In genomic region chr7:137130751-137131158, GRCh38 we compare ENCODE assay signal across 19 cellular contexts.
DNase-seq lines count a peak whose midpoint lies in the region; ATAC-seq, FAIRE-seq and TF ChIP-seq lines count a peak whose summit lies in the region.
"Had no signal": no experiment of that assay in that cellular context is flagged by ENCODE, and none has a peak within 500 bp of the region (broad histone marks: within the 10 kb centered on the region; RNA-seq: fewer than 3 reads in every experiment).

No MANE protein-coding gene starts in this region.

- H3K4ac ChIP-seq in H1 (replicated peaks; ENCODE audit: insufficient read length, low read depth, low read length), result no peak overlapping the region
- H3K4ac ChIP-seq in neuronal stem cell (ENCODE audit: low read length), result no peak overlapping the region

- H3K4me1 ChIP-seq in PC-3 (ENCODE audit: insufficient read depth, low read length) (peaks cover 47% of the 10 kb centered on the region), H1 (replicated peaks in 1 of 4; ENCODE audit: control insufficient read depth in 3 of 4, insufficient read depth in 4 of 4, low read length in 3 of 4) (no peaks in the 10 kb centered on the region), neuronal stem cell (ENCODE audit: control insufficient read depth in 2 of 2, insufficient read depth in 1 of 2, low read depth in 1 of 2, low read length in 2 of 2) (no peaks in the 10 kb centered on the region), Peyer's patch (no peaks in the 10 kb centered on the region)
- H3K4me1 ChIP-seq: pancreas had no signal

- H2BK120ac ChIP-seq in H1 (replicated peaks; ENCODE audit: low read depth, low read length) (no peak overlapping the region), neuronal stem cell (ENCODE audit: low read depth, low read length) (no peak overlapping the region)

- H3K23ac ChIP-seq in H1 (ENCODE audit: insufficient read length) (no peak overlapping the region), neuronal stem cell (ENCODE audit: low read depth, low read length, poor library complexity) (no peak overlapping the region)

- H3K79me2 ChIP-seq in PC-3 (ENCODE audit: low read length) (no peaks in the 10 kb centered on the region), H1 (ENCODE audit: control insufficient read depth in 1 of 2, insufficient read depth in 2 of 2, low read length in 2 of 2) (no peaks in the 10 kb centered on the region)

- WGBS in H1 (ENCODE audit: extremely low coverage in 1 of 2, insufficient coverage in 1 of 2, insufficient read length in 1 of 2, insufficient replicate concordance in 2 of 2, low coverage in 1 of 2, low lambda C conversion rate in 2 of 2, missing lambda C conversion rate in 1 of 2), 2 experiments, result 96% methylated on average over 3 of the region's 3 CpGs; no CpG with 5 or more reads in 1 of the 2 experiments
- WGBS in neuronal stem cell (ENCODE audit: extremely low coverage in 2 of 2, insufficient read length in 2 of 2, insufficient replicate concordance in 1 of 2), 2 donors, result no CpG with 5 or more reads among the region's 3 CpGs

- H3K27ac ChIP-seq in PC-3 (ENCODE audit: low read length) (peak overlapping the region; percentile 99), H1 (ENCODE audit: low read depth, low read length) (no peak overlapping the region), neuronal stem cell (replicated peaks; ENCODE audit: low read length) (no peak overlapping the region), Peyer's patch (no peak overlapping the region)
- H3K27ac ChIP-seq: pancreas had no signal

- H4K20me1 ChIP-seq in PC-3 (ENCODE audit: low read length) (no peaks in the 10 kb centered on the region), H1 (replicated peaks in 1 of 2; ENCODE audit: control insufficient read depth in 1 of 2, insufficient read depth in 2 of 2, low read length in 2 of 2) (no peaks in the 10 kb centered on the region)

- H3K27me3 ChIP-seq in PC-3 (ENCODE audit: low read length) (no peaks in the 10 kb centered on the region), H1 (replicated peaks in 1 of 4; ENCODE audit: control insufficient read depth in 3 of 4, extremely low read depth in 1 of 4, insufficient read depth in 3 of 4, low read length in 3 of 4) (no peaks in the 10 kb centered on the region), neuronal stem cell (ENCODE audit: control insufficient read depth in 3 of 3, insufficient read depth in 3 of 3, low read depth in 1 of 3, low read length in 3 of 3) (no peaks in the 10 kb centered on the region), Peyer's patch (no peaks in the 10 kb centered on the region)
- H3K27me3 ChIP-seq: MG63, pancreas had no signal

- H3K9me3 ChIP-seq in PC-3 (ENCODE audit: low read length) (no peaks in the 10 kb centered on the region), H1 (ENCODE audit: insufficient read depth in 2 of 2, low read depth in 1 of 2, low read length in 1 of 2) (no peaks in the 10 kb centered on the region), neuronal stem cell (replicated peaks in 1 of 2; ENCODE audit: control insufficient read depth in 2 of 2, insufficient read depth in 1 of 2, low read depth in 1 of 2, low read length in 2 of 2) (no peaks in the 10 kb centered on the region), Peyer's patch (no peaks in the 10 kb centered on the region)
- H3K9me3 ChIP-seq: MG63, pancreas had no signal

- CTCF ChIA-PET in PC-3 (lab: Charles Lee) (no interaction called here), H1 (lab: Charles Lee; ENCODE audit: partially characterized antibody) (interaction anchor here (0.6 to 0.9 kb wide), 4 partner anchors 443 to 1410 kb away, joined by 3 to 4 read pairs (median 3); no protein-coding TSS in a partner anchor)

- H2BK5ac ChIP-seq in H1 (ENCODE audit: low read depth, low read length) (no peak overlapping the region), neuronal stem cell (ENCODE audit: low read length) (no peak overlapping the region)

- H3K14ac ChIP-seq in H1 (ENCODE audit: insufficient read length) (no peak overlapping the region), neuronal stem cell (ENCODE audit: low read length) (no peak overlapping the region)

- H2AFZ ChIP-seq in PC-3 (ENCODE audit: low read length) (peak overlapping the region; percentile 42), H1 (ENCODE audit: low read length) (peak overlapping the region; percentile 76), neuronal stem cell (ENCODE audit: low read length) (peak overlapping the region; percentile 61)

- BruUV-seq in PC-3 (replicated peaks; lab: Mats Ljungman, UMichigan), result no TSS peak

- H3K56ac ChIP-seq in H1 (replicated peaks; ENCODE audit: insufficient read length, low read depth, low read length), result no peak overlapping the region

- no peak overlapping the region for H4K8ac ChIP-seq in H1 (ENCODE audit: extremely low read depth, insufficient read depth, low read length)
- H4K8ac ChIP-seq in neuronal stem cell (ENCODE audit: low read depth, low read length), result no peak overlapping the region

- intact Hi-C loops in PC-3 (cut with micrococcal nuclease), result no loop called here

- H3K79me1 ChIP-seq in H1 (ENCODE audit: low read depth, low read length), result no peaks in the 10 kb centered on the region
- H3K79me1 ChIP-seq in neuronal stem cell (ENCODE audit: low read depth, low read length), result no peaks in the 10 kb centered on the region

- POLR2A ChIA-PET in PC-3 (lab: Charles Lee; ENCODE audit: unreplicated experiment) (interaction anchor here (0.6 kb wide), 1 partner anchor 126 kb away, joined by 5 read pairs; no protein-coding TSS in a partner anchor), H1 (lab: Charles Lee; ENCODE audit: partially characterized antibody) (no interaction called here)

- H3K4me2 ChIP-seq in PC-3 (ENCODE audit: low read length) (peak overlapping the region; percentile 76), H1 (ENCODE audit: insufficient read depth in 1 of 2, low read depth in 2 of 2, low read length in 2 of 2) (no peak overlapping the region), neuronal stem cell (ENCODE audit: insufficient read depth, low read length, poor library complexity, severe bottlenecking) (no peak overlapping the region)
- H3K4me2 ChIP-seq: smooth muscle cell had no signal

- H3F3A ChIP-seq in PC-3 (ENCODE audit: low read length, unreplicated experiment), result no peaks in the 10 kb centered on the region

- H2BK12ac ChIP-seq in H1 (ENCODE audit: low read depth, low read length) (no peak overlapping the region), neuronal stem cell (ENCODE audit: low read length) (no peak overlapping the region)

- no peak overlapping the region for H2BK15ac ChIP-seq in H1 (ENCODE audit: low read length)
- H2BK15ac ChIP-seq in neuronal stem cell (ENCODE audit: low read length), result no peak overlapping the region

- H3K9ac ChIP-seq in PC-3 (ENCODE audit: low read length) (peak overlapping the region; percentile 72), H1 (replicated peaks in 1 of 4; ENCODE audit: extremely low read depth in 1 of 4, low read depth in 3 of 4, low read length in 3 of 4) (no peak overlapping the region), neuronal stem cell (ENCODE audit: low read depth, low read length, poor library complexity) (no peak overlapping the region)

- TF ChIP-seq POLR2A in H1 (IDR thresholded peaks at IDR 0.05; ENCODE audit: control extremely low read depth in 1 of 2, low read depth in 2 of 2, low read length in 2 of 2) (no peak), Peyer's patch (IDR thresholded peaks at IDR 0.05) (no peak)

- H2AK5ac ChIP-seq in H1 (ENCODE audit: low read depth, low read length), result no peak overlapping the region
- H2AK5ac ChIP-seq in neuronal stem cell (ENCODE audit: low read depth, low read length), result no peak overlapping the region

- H3K9me2 ChIP-seq in PC-3 (replicated peaks; ENCODE audit: low read length), result 0 out of 2 replicates have a peak, but pooled peaks cover 2% of the 10 kb centered on the region

- no peak overlapping the region for H2BK20ac ChIP-seq in H1 (ENCODE audit: low read length)

- H3K36me3 ChIP-seq in PC-3 (ENCODE audit: low read depth, low read length) (no peaks in the 10 kb centered on the region), H1 (ENCODE audit: control insufficient read depth in 2 of 4, insufficient read depth in 4 of 4, low read length in 3 of 4) (no peaks in the 10 kb centered on the region), neuronal stem cell (replicated peaks in 1 of 2; ENCODE audit: control insufficient read depth in 2 of 2, insufficient read depth in 2 of 2, low read length in 2 of 2) (no peaks in the 10 kb centered on the region), Peyer's patch (no peaks in the 10 kb centered on the region)
- H3K36me3 ChIP-seq: MG63, pancreas had no signal

- peak; percentile 96 for ATAC-seq in PC-3
- ATAC-seq: left colon, Right ventricle myocardium inferior had no signal

- DNase-seq in ELR (ENCODE audit: low read depth), result peak; percentile 74
- DNase-seq in PC-3, result peak; percentile 90
- DNase-seq in H1 (ENCODE audit: low read depth in 1 of 2, low spot score in 2 of 2), result no peak
- DNase-seq in neuronal stem cell (ENCODE audit: low spot score), result no peak
- no peak for DNase-seq in Peyer's patch
- DNase-seq in NCI-H2196 treated with DMSO at 0.1 percent for 48 hours (lab: John Stamatoyannopoulos, UW; ENCODE audit: unreplicated experiment), result no peak
- DNase-seq in HT-29 (ENCODE audit: low spot score), result no peak
- DNase-seq: activated CD4-positive, alpha-beta T cell treated with anti-CD3 and anti-CD28 coated beads for 1 hour; activated CD8-positive, alpha-beta memory T cell treated with anti-CD3 and anti-CD28 coated beads, Interleukin-2, amount 50 U/mL, for 48 hours; C1 segment of cervical spinal cord; left colon; MG63; NCI-H1930; NCI-H774; pancreas; stimulated activated naive CD4-positive, alpha-beta T cell had no signal

- H3K18ac ChIP-seq in H1 (ENCODE audit: extremely low read depth, low read length) (no peak overlapping the region), neuronal stem cell (ENCODE audit: low read length) (no peak overlapping the region)

- H4K5ac ChIP-seq in H1 (ENCODE audit: insufficient read length, low read depth, low read length), result no peak overlapping the region

- H3K23me2 ChIP-seq in H1 (ENCODE audit: low read depth, low read length), result no peaks in the 10 kb centered on the region

- TF ChIP-seq EP300 in H1 (IDR thresholded peaks at IDR 0.05; ENCODE audit: borderline replicate concordance in 1 of 2, low read depth in 2 of 2, low read length in 2 of 2), result no peak

- no peak for FAIRE-seq in H1 (lab: Jason Lieb, UNC)
- FAIRE-seq: G401.6, pancreas had no signal

- TF ChIP-seq CTCF in PC-3 (conservative IDR thresholded peaks at IDR 0.05; ENCODE audit: low read depth, low read length) (no peak), H1 (IDR thresholded peaks at IDR 0.05; ENCODE audit: control extremely low read depth in 1 of 3, insufficient read depth in 1 of 3, low read depth in 1 of 3, low read length in 3 of 3) (no peak), Peyer's patch (IDR thresholded peaks at IDR 0.05) (no peak)

- H3K4me3 ChIP-seq in PC-3 (ENCODE audit: low read length) (peak overlapping the region; percentile 22; the same call in 1 of the 2 replicates), H1 (ENCODE audit: extremely low read depth in 1 of 4, insufficient read depth in 2 of 4, low read depth in 3 of 4, low read length in 4 of 4) (no peak overlapping the region), neuronal stem cell (ENCODE audit: low read length in 2 of 2) (no peak overlapping the region), Peyer's patch (no peak overlapping the region)
- H3K4me3 ChIP-seq: MG63, pancreas, smooth muscle cell had no signal

- TF ChIP-seq RAD21 in H1 (IDR thresholded peaks at IDR 0.05 in 1 of 2, conservative IDR thresholded peaks at IDR 0.05 in 1 of 2; ENCODE audit: low read depth in 2 of 2, low read length in 2 of 2), result no peak

- no peak overlapping the region for H4K91ac ChIP-seq in H1 (replicated peaks; ENCODE audit: insufficient read length, low read length)
- H4K91ac ChIP-seq in neuronal stem cell (ENCODE audit: low read depth, low read length, poor library complexity), result no peak overlapping the region

Comparison
In these comparisons a context has a peak if more than half of its experiments do, and no peak if none do; other contexts are left out.
1. DNase-seq: peak in ELR (single experiment) and PC-3 (single experiment); none in H1 (0 of 2), neuronal stem cell (single experiment), Peyer's patch (0 of 3), NCI-H2196 treated with DMSO at 0.1 percent for 48 hours (single experiment) and HT-29 (single experiment).
2. Peak in every context shown above with its lines, with median percentiles within 50 percentile points of each other: H2AFZ ChIP-seq.